Comparison of ENCODE assay signal across 8 cellular contexts in the genomic region with DNA sequence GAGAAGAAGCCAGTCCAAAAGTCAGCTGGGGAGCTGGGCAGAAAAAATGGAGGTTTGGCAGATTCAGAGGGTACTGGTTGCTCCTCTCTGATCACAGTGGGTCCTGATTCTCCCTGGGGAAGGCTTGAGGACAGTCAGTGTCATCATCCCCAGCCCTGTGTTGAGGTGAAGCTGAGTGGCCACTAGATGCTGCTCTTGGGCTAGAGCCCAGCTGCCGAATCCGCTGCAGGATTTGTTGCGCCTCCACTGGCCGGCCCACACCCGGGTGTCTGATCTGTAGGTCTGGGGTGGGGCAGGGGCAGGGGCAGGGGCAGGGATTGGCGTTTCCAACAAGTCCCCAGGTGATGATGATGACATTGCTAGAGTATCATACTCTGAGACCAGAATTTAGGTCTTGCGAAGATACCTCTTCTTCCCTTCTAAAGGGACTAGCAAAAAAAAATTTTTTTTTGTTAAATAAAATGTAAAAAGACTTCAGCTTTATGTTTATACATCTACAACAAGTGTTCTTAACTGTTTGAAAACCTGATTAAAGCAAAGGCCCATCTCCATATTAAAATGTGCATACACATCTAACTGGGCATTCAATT.
A peak's percentile ranks its signal among the peaks of the same experiment; 100 is the strongest.
DNase-seq lines count a peak whose midpoint lies in the region; ATAC-seq and TF ChIP-seq lines count a peak whose summit lies in the region.

No MANE protein-coding gene starts in this region.

- no peaks in the 10 kb centered on the region for H3K9me3 ChIP-seq in OCI-LY7 (ENCODE audit: low read length)

- H3K4me3 Mint-ChIP-seq in mesothelial cell of epicardium, result no peak overlapping the region
- no peak overlapping the region for H3K4me3 Mint-ChIP-seq in effector memory CD8-positive, alpha-beta T cell

- H3K36me3 Mint-ChIP-seq in mesothelial cell of epicardium, result no peaks in the 10 kb centered on the region
- H3K36me3 Mint-ChIP-seq in effector memory CD8-positive, alpha-beta T cell (ENCODE audit: insufficient read depth), result no peaks in the 10 kb centered on the region

- CTCF ChIA-PET in OCI-LY7 (lab: Charles Lee; ENCODE audit: unreplicated experiment), result no interaction called here

- H3K9me2 ChIP-seq in OCI-LY7 (ENCODE audit: insufficient read depth, low read length), result no peaks in the 10 kb centered on the region

- no peaks in the 10 kb centered on the region for H3K79me2 ChIP-seq in OCI-LY7 (ENCODE audit: insufficient read depth, low read depth, low read length)

- H4K20me1 ChIP-seq in OCI-LY7 (ENCODE audit: insufficient read depth, low read length), result no peaks in the 10 kb centered on the region

- POLR2A ChIA-PET in OCI-LY7 (lab: Charles Lee), result interaction anchor here (0.7 kb wide), 1 partner anchor 138 kb away, joined by 5 read pairs; no protein-coding TSS in a partner anchor

- H3K27me3 Mint-ChIP-seq in mesothelial cell of epicardium (ENCODE audit: low read depth), result peaks cover 6% of the 10 kb centered on the region
- no peaks in the 10 kb centered on the region for H3K27me3 Mint-ChIP-seq in effector memory CD8-positive, alpha-beta T cell

- TF ChIP-seq CTCF in AG09319 (IDR thresholded peaks at IDR 0.05; ENCODE audit: low read depth, low read length) (peak; percentile 90), OCI-LY7 (conservative IDR thresholded peaks at IDR 0.05; ENCODE audit: low read length) (peak; percentile 65), mesothelial cell of epicardium (IDR thresholded peaks at IDR 0.05; ENCODE audit: unreplicated experiment) (peak; percentile 56)

- no peaks in the 10 kb centered on the region for H3K4me1 Mint-ChIP-seq in mesothelial cell of epicardium
- H3K4me1 Mint-ChIP-seq in effector memory CD8-positive, alpha-beta T cell (ENCODE audit: low read depth in 2 of 2), result no peaks in the 10 kb centered on the region

- no peak for ATAC-seq in effector memory CD8-positive, alpha-beta T cell (replicated peaks)
- no peak for ATAC-seq in activated CD4-positive, CD25-positive, alpha-beta regulatory T cell treated with anti-CD3 and anti-CD28 coated beads, Interleukin-2, amount 50 U/mL, for 24 hours

- H3K27ac Mint-ChIP-seq in mesothelial cell of epicardium, result no peak overlapping the region
- H3K27ac Mint-ChIP-seq in effector memory CD8-positive, alpha-beta T cell, result no peak overlapping the region

- peak; percentile 34 for DNase-seq in AG09319 (ENCODE audit: extremely low read depth, low read depth)
- DNase-seq in H4 (ENCODE audit: low spot score), result peak; percentile 62
- peak; percentile 37 for DNase-seq in OCI-LY7 (ENCODE audit: low spot score)
- peak; percentile 86 for DNase-seq in ecto neural progenitor cell (ENCODE audit: low spot score)
- peak; percentile 42 to 62 for DNase-seq in mesothelial cell of epicardium (ENCODE audit: low spot score in 2 of 2, unreplicated experiment in 2 of 2)
- DNase-seq in effector memory CD8-positive, alpha-beta T cell, result no peak
- DNase-seq in activated T-cell treated with anti-CD3 and anti-CD28 coated beads, Interleukin-2, amount 50 U/mL, for 1 hour, result no peak

- no peaks in the 10 kb centered on the region for H3K9me3 Mint-ChIP-seq in mesothelial cell of epicardium
- H3K9me3 Mint-ChIP-seq in effector memory CD8-positive, alpha-beta T cell, result no peaks in the 10 kb centered on the region

- H3K4me3 ChIP-seq in OCI-LY7 (ENCODE audit: low read depth, low read length, poor library complexity, severe bottlenecking), result no peak overlapping the region

- H3K36me3 ChIP-seq in OCI-LY7 (ENCODE audit: insufficient read depth, low read length), result peaks cover 17% of the 10 kb centered on the region; the same call in 1 of the 2 replicates

- no TSS peak for BruUV-seq in OCI-LY7 (replicated peaks; lab: Mats Ljungman, UMichigan)

- no peak overlapping the region for H3K4me2 ChIP-seq in OCI-LY7 (ENCODE audit: low read length)

- no peaks in the 10 kb centered on the region for H3K4me1 ChIP-seq in OCI-LY7 (ENCODE audit: insufficient read depth, low read length, poor library complexity, severe bottlenecking)

- H2AFZ ChIP-seq in OCI-LY7 (ENCODE audit: low read length), result no peak overlapping the region

- no peak overlapping the region for H3K27ac ChIP-seq in OCI-LY7 (ENCODE audit: low read depth, low read length, poor library complexity, severe bottlenecking)

- intact Hi-C loops in OCI-LY7 (cut with micrococcal nuclease; ENCODE audit: unreplicated experiment), result loop anchor here (10.0 kb wide), 1 partner anchor 127 kb away; a partner anchor contains a TSS

Comparison
In these comparisons a context has a peak if more than half of its experiments do, and no peak if none do; other contexts are left out.
1. DNase-seq: peak in AG09319 (single experiment), H4 (single experiment), OCI-LY7 (single experiment), ecto neural progenitor cell (single experiment) and mesothelial cell of epicardium (2 of 2); none in effector memory CD8-positive, alpha-beta T cell (0 of 3) and activated T-cell treated with anti-CD3 and anti-CD28 coated beads, Interleukin-2, amount 50 U/mL, for 1 hour (single experiment).
2. Peak in every context shown above with its lines, with median percentiles within 50 percentile points of each other: CTCF ChIP-seq.